8 cellular contexts compared by ENCODE assay signal in genomic region chr17:78416791-78417530, GRCh38. TPM values are rescaled to one million over a fixed set of nuclear protein-coding genes. Genes with fewer than 3 reads are reported as not detected.
DNase-seq lines count a peak whose midpoint lies in the region; ATAC-seq and TF ChIP-seq lines count a peak whose summit lies in the region.

No MANE protein-coding gene starts in this region.

- ATAC-seq in CD4-positive, alpha-beta T cell (ENCODE audit: poor library complexity) = no peak
- no peak for ATAC-seq in GM19463 (IDR thresholded peaks at IDR 0.05; ENCODE audit: unreplicated experiment)

- H3K4me3 Mint-ChIP-seq in CD4-positive, alpha-beta T cell = peak overlapping the region; percentile 3
- peak overlapping the region; percentile 44 for H3K4me3 Mint-ChIP-seq in osteocyte (ENCODE audit: unreplicated experiment)

- no peaks in the 10 kb centered on the region for H3K27me3 Mint-ChIP-seq in CD4-positive, alpha-beta T cell
- no peaks in the 10 kb centered on the region for H3K27me3 Mint-ChIP-seq in osteocyte (ENCODE audit: unreplicated experiment)

- TF ChIP-seq CTCF in CD4-positive, alpha-beta T cell (IDR thresholded peaks at IDR 0.05) = no peak
- TF ChIP-seq CTCF in osteocyte (IDR thresholded peaks at IDR 0.05) = no peak

- CTCF ChIA-PET in CD4-positive, alpha-beta T cell (lab: Charles Lee) = interaction anchor here (3.1 kb wide), 1 partner anchor 56 kb away, joined by 11 read pairs; no protein-coding TSS in a partner anchor

- H3K9me3 ChIP-seq in CD4-positive, alpha-beta T cell (ENCODE audit: control insufficient read depth, low read length) = no peaks in the 10 kb centered on the region

- H3K27ac ChIP-seq in CD4-positive, alpha-beta T cell (ENCODE audit: low read depth, low read length) = no peak overlapping the region

- H3K4me1 Mint-ChIP-seq in CD4-positive, alpha-beta T cell (ENCODE audit: low read depth) = peaks cover 75% of the 10 kb centered on the region
- peaks cover 79% of the 10 kb centered on the region for H3K4me1 Mint-ChIP-seq in osteocyte (ENCODE audit: unreplicated experiment)

- peak overlapping the region; percentile 91 for H3K27ac Mint-ChIP-seq in CD4-positive, alpha-beta T cell
- peak overlapping the region; percentile 95 for H3K27ac Mint-ChIP-seq in osteocyte (ENCODE audit: unreplicated experiment)

- intact Hi-C loops in CD4-positive, alpha-beta T cell (cut with DNase I, micrococcal nuclease) = loop anchor here in 1 of 2 experiments (5.0 kb wide), 1 partner anchor 35 kb away; no protein-coding TSS in a partner anchor

- POLR2A ChIA-PET in CD4-positive, alpha-beta T cell (lab: Charles Lee) = interaction anchor here (0.5 to 1.2 kb wide), 6 partner anchors 38 to 287 kb away, joined by 3 to 4 read pairs (median 3); partner anchors contain the start of genes PGS1, SOCS3 and TMC8

- no peak for DNase-seq in CD4-positive, alpha-beta T cell
- peak; percentile 62 for DNase-seq in SKM-1 (lab: John Stamatoyannopoulos, UW; ENCODE audit: unreplicated experiment)
- peak; percentile 61 for DNase-seq in fibroblast of peridontal ligament (ENCODE audit: extremely low read depth)
- no peak for DNase-seq in osteocyte (ENCODE audit: extremely low spot score, unreplicated experiment)
- no peak for DNase-seq in NCI-H1930 (lab: John Stamatoyannopoulos, UW)
- DNase-seq in stimulated activated CD4-positive, alpha-beta T cell treated with anti-CD3 and anti-CD28 coated beads, Interleukin-2, amount 100 ng/mL, for 24 hours = no peak
- DNase-seq in activated CD4-positive, CD25-positive, alpha-beta regulatory T cell treated with anti-CD3 and anti-CD28 coated beads, Interleukin-2, amount 50 U/mL, for 72 hours = no peak

- H3K9me3 Mint-ChIP-seq in CD4-positive, alpha-beta T cell = no peaks in the 10 kb centered on the region
- H3K9me3 Mint-ChIP-seq in osteocyte (ENCODE audit: unreplicated experiment) = no peaks in the 10 kb centered on the region

- H3K27me3 ChIP-seq in CD4-positive, alpha-beta T cell (ENCODE audit: control insufficient read depth, insufficient read depth, low read length) = no peaks in the 10 kb centered on the region

- H3K36me3 Mint-ChIP-seq in CD4-positive, alpha-beta T cell (ENCODE audit: low read depth) = peaks cover 70% of the 10 kb centered on the region
- peaks cover 23% of the 10 kb centered on the region for H3K36me3 Mint-ChIP-seq in osteocyte (ENCODE audit: unreplicated experiment)

RNA-seq across cellular contexts. Expression of gene PGS1, which starts 38.5 kb away (rescaled TPM):
- total RNA-seq in CD4-positive, alpha-beta T cell = 10 to 100 TPM; 40.9 to 45.3 TPM
- total RNA-seq in osteocyte = 52.7 and 53.0 TPM in 2 replicates

RNA-seq across cellular contexts. Expression of gene SOCS3, which starts 57.1 kb away (rescaled TPM):
- total RNA-seq in CD4-positive, alpha-beta T cell = 100 to 1,000 TPM; 414 to 427 TPM
- 79.1 and 86.4 TPM in 2 replicates for total RNA-seq in osteocyte

Comparison
In these comparisons a context has a peak if more than half of its experiments do, and no peak if none do; other contexts are left out.
1. DNase-seq: peak in SKM-1 (single experiment) and fibroblast of peridontal ligament (single experiment); none in CD4-positive, alpha-beta T cell (0 of 10), osteocyte (single experiment), NCI-H1930 (0 of 2), stimulated activated CD4-positive, alpha-beta T cell treated with anti-CD3 and anti-CD28 coated beads, Interleukin-2, amount 100 ng/mL, for 24 hours (0 of 2) and activated CD4-positive, CD25-positive, alpha-beta regulatory T cell treated with anti-CD3 and anti-CD28 coated beads, Interleukin-2, amount 50 U/mL, for 72 hours (single experiment).